Comparison of ENCODE assay signal across 25 cellular contexts in genomic region chr7:158611541-158611940, GRCh38. TPM values are rescaled to one million over a fixed set of nuclear protein-coding genes. Genes with fewer than 3 reads are reported as not detected.
"Had no signal": no experiment of that assay in that cellular context is flagged by ENCODE, and none has a peak within 500 bp of the region (broad histone marks: within the 10 kb centered on the region; RNA-seq: fewer than 3 reads in every experiment).

No MANE protein-coding gene starts in this region.

- H3K27ac Mint-ChIP-seq: activated B cell treated with CpG ODN at 0.5 μM for 24 hours; activated naive CD8-positive, alpha-beta T cell treated with anti-CD3 and anti-CD28 coated beads, Interleukin-2, amount 50 U/mL, for 24 hours; neural progenitor cell; stimulated activated naive B cell treated with anti-CD40 and anti-IgM and Interleukin-4, amounts not matched to agents 10 μg/mL and 1 μg/mL and 100 μg/mL, for 72 hours; T-cell had no signal

- H3K9me3 Mint-ChIP-seq: activated B cell treated with CpG ODN at 0.5 μM for 24 hours; activated naive CD8-positive, alpha-beta T cell treated with anti-CD3 and anti-CD28 coated beads, Interleukin-2, amount 50 U/mL, for 24 hours; brain; neural progenitor cell; T-cell had no signal

- H3K4me3 ChIP-seq: hepatocyte, left ventricle myocardium inferior, neural progenitor cell, sigmoid colon, smooth muscle cell, transverse colon had no signal

- H3K27me3 Mint-ChIP-seq: activated B cell treated with CpG ODN at 0.5 μM for 24 hours; activated naive CD8-positive, alpha-beta T cell treated with anti-CD3 and anti-CD28 coated beads, Interleukin-2, amount 50 U/mL, for 24 hours; brain; naive thymus-derived CD4-positive, alpha-beta T cell; stimulated activated naive B cell treated with anti-CD40 and anti-IgM and Interleukin-4, amounts not matched to agents 10 μg/mL and 1 μg/mL and 100 μg/mL, for 72 hours; T-cell had no signal

- H3K4me1 Mint-ChIP-seq: neural progenitor cell had no signal

- H3K36me3 Mint-ChIP-seq: brain, T-cell had no signal

- ATAC-seq: activated naive CD8-positive, alpha-beta T cell treated with anti-CD3 and anti-CD28 coated beads, Interleukin-2, amount 50 U/mL, for 24 hours; foreskin keratinocyte; naive thymus-derived CD4-positive, alpha-beta T cell; SK-N-SH treated with all-trans-retinoic acid at 6 μM for 48 hours; stimulated activated naive B cell treated with anti-CD40 and anti-IgM and Interleukin-4, amounts not matched to agents 10 μg/mL and 1 μg/mL and 100 μg/mL, for 72 hours; T-cell had no signal

- H3K4me3 Mint-ChIP-seq: activated B cell treated with CpG ODN at 0.5 μM for 24 hours; activated naive CD8-positive, alpha-beta T cell treated with anti-CD3 and anti-CD28 coated beads, Interleukin-2, amount 50 U/mL, for 24 hours; brain; immature natural killer cell; naive thymus-derived CD4-positive, alpha-beta T cell; neural progenitor cell; stimulated activated naive B cell treated with anti-CD40 and anti-IgM and Interleukin-4, amounts not matched to agents 10 μg/mL and 1 μg/mL and 100 μg/mL, for 72 hours; T-cell had no signal

- DNase-seq: activated B cell treated with CpG ODN at 0.5 μM for 24 hours; activated naive CD4-positive, alpha-beta T cell; activated naive CD8-positive, alpha-beta T cell treated with anti-CD3 and anti-CD28 coated beads, Interleukin-2, amount 50 U/mL, for 24 hours; anterior cingulate cortex; central memory CD4-positive, alpha-beta T cell; dermis blood vessel endothelial cell; effector CD8-positive, alpha-beta T cell; erythroblast; foreskin keratinocyte; immature natural killer cell; kidney glomerular epithelial cell; left ventricle myocardium inferior; naive thymus-derived CD4-positive, alpha-beta T cell; retina; sigmoid colon; stimulated activated CD4-positive, alpha-beta T cell treated with anti-CD3 and anti-CD28 coated beads, Interleukin-15, amount 100 ng/mL, for 24 hours; stimulated activated naive B cell treated with anti-CD40 and anti-IgM and Interleukin-4, amounts not matched to agents 10 μg/mL and 1 μg/mL and 100 μg/mL, for 72 hours; T-cell; T1000; transverse colon had no signal

RNA-seq across cellular contexts. Expression of gene PTPRN2, which starts 23.9 kb away (rescaled TPM):
- total RNA-seq: foreskin keratinocyte had no signal
